8 cellular contexts compared by ENCODE assay signal in genomic region chr9:80175286-80175906, GRCh38.
DNase-seq lines count a peak whose midpoint lies in the region; ATAC-seq, FAIRE-seq and TF ChIP-seq lines count a peak whose summit lies in the region.

No MANE protein-coding gene starts in this region.

- H3K9me2 ChIP-seq in OCI-LY7 (ENCODE audit: insufficient read depth, low read length): no peaks in the 10 kb centered on the region

- no peaks in the 10 kb centered on the region for H3K36me3 ChIP-seq in OCI-LY7 (ENCODE audit: insufficient read depth, low read length)
- H3K36me3 ChIP-seq in neural progenitor cell: no peaks in the 10 kb centered on the region
- H3K36me3 ChIP-seq in H7 (replicated peaks; ENCODE audit: control insufficient read depth, insufficient read depth, low read length): no peaks in the 10 kb centered on the region

- CTCF ChIA-PET in activated naive CD4-positive, alpha-beta T cell treated with anti-CD3 and anti-CD28 coated beads for 36 hours (lab: Charles Lee): interaction anchor here (0.7 to 1.1 kb wide), 3 partner anchors 58 to 1700 kb away, joined by 3 to 5 read pairs (median 3); no protein-coding TSS in a partner anchor
- CTCF ChIA-PET in OCI-LY7 (lab: Charles Lee; ENCODE audit: unreplicated experiment): no interaction called here

- no peak overlapping the region for H3K27ac Mint-ChIP-seq in activated naive CD4-positive, alpha-beta T cell treated with anti-CD3 and anti-CD28 coated beads for 36 hours
- H3K27ac Mint-ChIP-seq in neural progenitor cell: no peak overlapping the region

- H4K20me1 ChIP-seq in OCI-LY7 (ENCODE audit: insufficient read depth, low read length) (no peaks in the 10 kb centered on the region), neural progenitor cell (ENCODE audit: low read depth) (no peaks in the 10 kb centered on the region)

- H3K4me3 Mint-ChIP-seq in activated naive CD4-positive, alpha-beta T cell treated with anti-CD3 and anti-CD28 coated beads for 36 hours: no peak overlapping the region
- H3K4me3 Mint-ChIP-seq in neural progenitor cell: no peak overlapping the region

- intact Hi-C loops in activated naive CD4-positive, alpha-beta T cell treated with anti-CD3 and anti-CD28 coated beads for 36 hours (cut with micrococcal nuclease): loop anchor here (5.0 to 10.0 kb wide), 2 partner anchors 701 to 1512 kb away; partner anchors contain the start of gene TLE1
- intact Hi-C loops in OCI-LY7 (cut with micrococcal nuclease; ENCODE audit: unreplicated experiment): no loop called here

- no peak overlapping the region for H3K4me2 ChIP-seq in OCI-LY7 (ENCODE audit: low read length)
- H3K4me2 ChIP-seq in neural progenitor cell: no peak overlapping the region

- no peak overlapping the region for H3K9ac ChIP-seq in neural progenitor cell

- peaks cover 5% of the 10 kb centered on the region for H3K27me3 Mint-ChIP-seq in activated naive CD4-positive, alpha-beta T cell treated with anti-CD3 and anti-CD28 coated beads for 36 hours (ENCODE audit: low read depth)
- H3K27me3 Mint-ChIP-seq in neural progenitor cell (ENCODE audit: insufficient read depth, low read depth): peaks cover 3% of the 10 kb centered on the region

- peak; percentile 93 for FAIRE-seq in endometrium (lab: Jason Lieb, UNC)

- DNase-seq in activated naive CD4-positive, alpha-beta T cell treated with anti-CD3 and anti-CD28 coated beads for 36 hours: peak; percentile 28
- DNase-seq in activated naive CD4-positive, alpha-beta T cell treated with anti-CD3 and anti-CD28 coated beads, Interleukin-2, amount 50 U/mL, for 16 hours: no peak
- DNase-seq in OCI-LY7 (ENCODE audit: low spot score) (peak; percentile 56), neural progenitor cell (ENCODE audit: low spot score) (peak; percentile 57), H7 (no peak)

- no peaks in the 10 kb centered on the region for H3K4me1 ChIP-seq in OCI-LY7 (ENCODE audit: insufficient read depth, low read length, poor library complexity, severe bottlenecking)
- H3K4me1 ChIP-seq in neural progenitor cell: no peaks in the 10 kb centered on the region

- H2AFZ ChIP-seq in OCI-LY7 (ENCODE audit: low read length) (no peak overlapping the region), neural progenitor cell (replicated peaks) (no peak overlapping the region)

- H3K79me2 ChIP-seq in OCI-LY7 (ENCODE audit: insufficient read depth, low read depth, low read length): no peaks in the 10 kb centered on the region
- H3K79me2 ChIP-seq in neural progenitor cell (ENCODE audit: low read depth): no peaks in the 10 kb centered on the region

- H3K9me3 ChIP-seq in OCI-LY7 (ENCODE audit: low read length) (no peaks in the 10 kb centered on the region), neural progenitor cell (ENCODE audit: low read depth) (peaks cover 6% of the 10 kb centered on the region)

- H3K36me3 Mint-ChIP-seq in activated naive CD4-positive, alpha-beta T cell treated with anti-CD3 and anti-CD28 coated beads for 36 hours (ENCODE audit: low read depth): no peaks in the 10 kb centered on the region
- H3K36me3 Mint-ChIP-seq in neural progenitor cell: no peaks in the 10 kb centered on the region

- TF ChIP-seq CTCF in OCI-LY7 (conservative IDR thresholded peaks at IDR 0.05; ENCODE audit: low read length): peak; percentile 92
- TF ChIP-seq CTCF in neural progenitor cell (IDR thresholded peaks at IDR 0.05): peak; percentile 86

- H3K27me3 ChIP-seq in neural progenitor cell: no peaks in the 10 kb centered on the region
- H3K27me3 ChIP-seq in H7 (ENCODE audit: control insufficient read depth, insufficient read depth, low read length): no peaks in the 10 kb centered on the region

- H3K4me1 Mint-ChIP-seq in activated naive CD4-positive, alpha-beta T cell treated with anti-CD3 and anti-CD28 coated beads for 36 hours (ENCODE audit: low read depth): no peaks in the 10 kb centered on the region
- H3K4me1 Mint-ChIP-seq in neural progenitor cell: no peaks in the 10 kb centered on the region

- H3K4me3 ChIP-seq in OCI-LY7 (ENCODE audit: low read depth, low read length, poor library complexity, severe bottlenecking) (no peak overlapping the region), neural progenitor cell (no peak overlapping the region), H7 (ENCODE audit: insufficient read depth, low read depth, low read length) (no peak overlapping the region)

- BruUV-seq in OCI-LY7 (replicated peaks; lab: Mats Ljungman, UMichigan): no TSS peak

- ATAC-seq in HG02973 (IDR thresholded peaks at IDR 0.05; ENCODE audit: unreplicated experiment) (peak; percentile 46), HG03432 (IDR thresholded peaks at IDR 0.05; ENCODE audit: unreplicated experiment) (no peak)

- no peaks in the 10 kb centered on the region for H3F3A ChIP-seq in neural progenitor cell (ENCODE audit: low read depth)

- no peak overlapping the region for H3K27ac ChIP-seq in OCI-LY7 (ENCODE audit: low read depth, low read length, poor library complexity, severe bottlenecking)
- H3K27ac ChIP-seq in neural progenitor cell: no peak overlapping the region

- H3K9me3 Mint-ChIP-seq in activated naive CD4-positive, alpha-beta T cell treated with anti-CD3 and anti-CD28 coated beads for 36 hours: no peaks in the 10 kb centered on the region
- peaks cover 25% of the 10 kb centered on the region for H3K9me3 Mint-ChIP-seq in neural progenitor cell

- POLR2A ChIA-PET in OCI-LY7 (lab: Charles Lee): no interaction called here

Comparison
In these comparisons a context has a peak if more than half of its experiments do, and no peak if none do; other contexts are left out.
1. DNase-seq: peak in activated naive CD4-positive, alpha-beta T cell treated with anti-CD3 and anti-CD28 coated beads for 36 hours (single experiment), OCI-LY7 (single experiment) and neural progenitor cell (single experiment); none in activated naive CD4-positive, alpha-beta T cell treated with anti-CD3 and anti-CD28 coated beads, Interleukin-2, amount 50 U/mL, for 16 hours (single experiment) and H7 (single experiment).